ENCODE assay signal across 12 cellular contexts in the genomic region with DNA sequence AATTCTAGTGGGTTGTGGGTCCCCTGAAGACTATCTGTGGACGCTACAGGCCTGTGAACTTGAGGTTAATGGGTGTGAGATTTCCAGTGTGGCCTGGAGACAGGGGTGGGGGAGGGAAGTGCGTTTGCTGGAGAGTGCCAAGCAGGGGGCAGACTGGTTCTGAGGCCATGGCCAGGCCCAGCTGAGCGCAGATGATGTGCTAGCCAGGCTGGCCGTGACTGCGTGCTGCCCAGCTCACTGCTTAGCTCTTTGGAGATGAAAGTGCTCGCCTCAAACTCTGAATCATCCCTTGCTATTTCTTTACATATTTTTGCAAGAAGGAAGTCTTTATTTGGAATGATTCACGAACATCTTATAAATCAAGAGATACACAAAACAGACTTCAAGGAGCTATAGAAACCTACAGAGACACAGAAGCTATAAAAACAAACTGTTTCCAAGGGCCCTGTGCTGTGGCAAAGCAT.
DNase-seq lines count a peak whose midpoint lies in the region; ATAC-seq, FAIRE-seq and TF ChIP-seq lines count a peak whose summit lies in the region.
"Had no signal": no experiment of that assay in that cellular context is flagged by ENCODE, and none has a peak within 500 bp of the region (broad histone marks: within the 10 kb centered on the region; RNA-seq: fewer than 3 reads in every experiment).

No MANE protein-coding gene starts in this region.

- H3K36me3 ChIP-seq in BJ (ENCODE audit: control insufficient read depth, insufficient read depth, low read length): no peaks in the 10 kb centered on the region

- DNase-seq in BJ (ENCODE audit: low read depth) (peak; percentile 96), RKO (ENCODE audit: low spot score) (peak; percentile 23), fibroblast of gingiva (ENCODE audit: low read depth) (peak; percentile 61), T-helper 9 cell (no peak), NCI-H2196 (lab: John Stamatoyannopoulos, UW; ENCODE audit: unreplicated experiment) (no peak), GM12892 (ENCODE audit: insufficient read length) (no peak)
- DNase-seq: Caco-2, SIG-M5 had no signal

- peak overlapping the region in 1 of 3 experiments; percentile 1 for H3K4me3 Mint-ChIP-seq in nephron
- H3K4me3 Mint-ChIP-seq: dendritic cell treated with granulocyte-macrophage colony-stimulating factor and Interleukin-4, amounts not matched to agents 40 ng/mL and 50 ng/mL, for 4 days; memory B cell had no signal

- no peak for ATAC-seq in HG02763 (IDR thresholded peaks at IDR 0.05; ENCODE audit: unreplicated experiment)

- no peak for FAIRE-seq in GM12892 (lab: Jason Lieb, UNC)

- no peak for TF ChIP-seq POLR2A in GM12892 (IDR thresholded peaks at IDR 0.05; ENCODE audit: low read depth, low read length)

- H3K27ac Mint-ChIP-seq in nephron: peak overlapping the region; percentile 54 to 90 (median 80)
- H3K27ac Mint-ChIP-seq: dendritic cell treated with granulocyte-macrophage colony-stimulating factor and Interleukin-4, amounts not matched to agents 40 ng/mL and 50 ng/mL, for 4 days; memory B cell had no signal

- H3K27me3 ChIP-seq in BJ (ENCODE audit: control insufficient read depth, insufficient read depth, low read length): no peaks in the 10 kb centered on the region

- no peaks in the 10 kb centered on the region for H3K9me3 Mint-ChIP-seq in nephron
- H3K9me3 Mint-ChIP-seq: dendritic cell treated with granulocyte-macrophage colony-stimulating factor and Interleukin-4, amounts not matched to agents 40 ng/mL and 50 ng/mL, for 4 days; memory B cell had no signal

- peaks cover 17% of the 10 kb centered on the region for H3K4me1 Mint-ChIP-seq in nephron

- POLR2A ChIA-PET in BJ (lab: Charles Lee): interaction anchor here (0.7 to 1.1 kb wide), 4 partner anchors 8 to 88 kb away, joined by 3 to 6 read pairs (median 4); partner anchors contain the start of gene HSPA2

- TF ChIP-seq CTCF in BJ (IDR thresholded peaks at IDR 0.05; ENCODE audit: insufficient read depth, low read depth, low read length) (peak; percentile 20; the same call in 1 of the 2 replicates), nephron (IDR thresholded peaks at IDR 0.05; ENCODE audit: unreplicated experiment in 3 of 3) (no peak)

- CTCF ChIA-PET in BJ (lab: Yijun Ruan, JAX): interaction anchor here (0.6 to 3.4 kb wide), 12 partner anchors 8 to 263 kb away, joined by 3 to 15 read pairs (median 4); partner anchors contain the start of gene HSPA2

- H3K4me3 ChIP-seq in BJ (ENCODE audit: low read depth, low read length): no peak overlapping the region

- H3K36me3 Mint-ChIP-seq in nephron (ENCODE audit: low read depth): no peaks in the 10 kb centered on the region
- H3K36me3 Mint-ChIP-seq: memory B cell had no signal

- peaks cover 8% of the 10 kb centered on the region for H3K27me3 Mint-ChIP-seq in nephron (ENCODE audit: low read depth)

Comparison
In these comparisons a context has a peak if more than half of its experiments do, and no peak if none do; other contexts are left out.
1. DNase-seq: peak in BJ (single experiment), RKO (single experiment) and fibroblast of gingiva (single experiment); none in T-helper 9 cell (single experiment), NCI-H2196 (single experiment) and GM12892 (single experiment).